1 cellular context compared by ENCODE assay signal in the genomic region with DNA sequence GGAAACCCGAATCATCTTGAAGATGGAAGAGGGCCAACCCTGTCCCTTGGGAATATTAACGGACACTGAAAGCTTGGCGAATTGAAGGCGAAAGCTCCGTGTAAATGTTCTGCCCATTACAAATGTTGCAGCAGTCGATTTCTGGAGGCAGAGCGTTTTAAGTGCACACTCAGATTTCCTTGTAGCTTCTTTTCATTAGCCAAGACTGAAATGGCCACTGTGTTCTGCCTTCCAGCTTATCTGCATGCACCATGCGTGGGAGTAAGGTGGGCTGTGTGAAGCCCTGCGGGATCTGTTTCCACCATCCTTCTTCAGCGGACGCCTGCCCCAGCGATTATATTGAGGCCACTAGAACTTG.
TF ChIP-seq lines count a peak whose summit lies in the region.

No MANE protein-coding gene starts in this region.

TF ChIP-seq in GM12891, 5 proteins besides CTCF, POLR2A, EP300 and RAD21:
- TF ChIP-seq SPI1 (IDR thresholded peaks at IDR 0.05; ENCODE audit: low read depth, low read length) (no peak), PAX5 (IDR thresholded peaks at IDR 0.05; ENCODE audit: insufficient read depth, low read length, severe bottlenecking) (no peak), POU2F2 (IDR thresholded peaks at IDR 0.05; ENCODE audit: low read depth, low read length) (no peak), POLR2AphosphoS5 (IDR thresholded peaks at IDR 0.05; ENCODE audit: low read depth, low read length) (no peak), TAF1 (IDR thresholded peaks at IDR 0.05; ENCODE audit: low read depth, low read length) (no peak)
